9 cellular contexts compared by ENCODE assay signal in the genomic region with DNA sequence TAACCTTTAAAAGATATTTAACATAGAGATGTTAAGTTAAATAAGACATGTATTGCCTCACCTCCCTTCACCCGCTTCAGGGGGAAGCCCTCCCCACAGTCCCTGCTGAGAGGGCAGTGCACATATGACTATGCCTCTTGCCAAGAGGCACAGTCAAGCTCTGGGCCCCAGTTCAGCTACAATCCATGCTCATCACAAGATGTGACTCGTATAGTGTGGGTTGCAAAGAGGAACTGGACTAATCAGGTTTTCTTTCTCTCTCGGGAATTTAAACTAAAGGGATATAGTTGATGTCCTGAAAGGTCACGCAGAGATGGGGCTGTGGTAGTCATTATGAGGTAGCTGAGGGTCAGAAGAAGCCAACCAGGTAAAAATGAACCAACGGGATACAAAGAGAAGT. TPM values are rescaled to one million over a fixed set of nuclear protein-coding genes. Genes with fewer than 3 reads are reported as not detected.
A peak's percentile ranks its signal among the peaks of the same experiment; 100 is the strongest.
DNase-seq lines count a peak whose midpoint lies in the region; ATAC-seq, FAIRE-seq and TF ChIP-seq lines count a peak whose summit lies in the region.
"Had no signal": no experiment of that assay in that cellular context is flagged by ENCODE, and none has a peak within 500 bp of the region (broad histone marks: within the 10 kb centered on the region; RNA-seq: fewer than 3 reads in every experiment).

No MANE protein-coding gene starts in this region.

- H3K27me3 ChIP-seq in CD4-positive, alpha-beta T cell (ENCODE audit: control insufficient read depth, insufficient read depth, low read length), result no peaks in the 10 kb centered on the region

- no peak overlapping the region for H3K4me3 Mint-ChIP-seq in activated CD8-positive, alpha-beta memory T cell treated with anti-CD3 and anti-CD28 coated beads, Interleukin-2, amount 10 ng/mL, durations not matched to agents 7 days and 5 days
- no peak overlapping the region for H3K4me3 Mint-ChIP-seq in CD4-positive, alpha-beta T cell

- peak overlapping the region; percentile 47 for H3K27ac Mint-ChIP-seq in activated CD8-positive, alpha-beta memory T cell treated with anti-CD3 and anti-CD28 coated beads, Interleukin-2, amount 10 ng/mL, durations not matched to agents 7 days and 5 days
- H3K27ac Mint-ChIP-seq in CD4-positive, alpha-beta T cell, result no peak overlapping the region

- FAIRE-seq in D721Med (lab: Jason Lieb, UNC), result no peak

- intact Hi-C loops in left cardiac atrium (cut with DNase I), result no loop called here
- intact Hi-C loops in CD4-positive, alpha-beta T cell (cut with DNase I, micrococcal nuclease), result no loop called here

- POLR2A ChIA-PET in CD4-positive, alpha-beta T cell (lab: Charles Lee), result interaction anchor here (0.5 kb wide), 1 partner anchor 669 kb away, joined by 4 read pairs; no protein-coding TSS in a partner anchor

- H3K9me3 Mint-ChIP-seq in activated CD8-positive, alpha-beta memory T cell treated with anti-CD3 and anti-CD28 coated beads, Interleukin-2, amount 10 ng/mL, durations not matched to agents 7 days and 5 days (ENCODE audit: low read depth), result no peaks in the 10 kb centered on the region
- no peaks in the 10 kb centered on the region for H3K9me3 Mint-ChIP-seq in CD4-positive, alpha-beta T cell

- CTCF ChIA-PET in activated CD8-positive, alpha-beta memory T cell treated with anti-CD3 and anti-CD28 coated beads, Interleukin-2, amount 10 ng/mL, durations not matched to agents 7 days and 5 days (lab: Charles Lee), result interaction anchor here (3.4 kb wide), 1 partner anchor 12 kb away, joined by 12 read pairs; no protein-coding TSS in a partner anchor
- CTCF ChIA-PET in CD4-positive, alpha-beta T cell (lab: Charles Lee), result no interaction called here

- DNase-seq in activated CD8-positive, alpha-beta memory T cell treated with anti-CD3 and anti-CD28 coated beads, Interleukin-2, amount 10 ng/mL, durations not matched to agents 7 days and 5 days, result peak; percentile 58
- DNase-seq in activated CD8-positive, alpha-beta memory T cell treated with anti-CD3 and anti-CD28 coated beads for 24 hours, result no peak
- DNase-seq in OCI-M1 (lab: John Stamatoyannopoulos, UW), result peak; percentile 48
- no peak for DNase-seq in left cardiac atrium
- no peak for DNase-seq in SHP77 treated with DMSO at 0.1 percent for 48 hours (lab: John Stamatoyannopoulos, UW)
- no peak for DNase-seq in D721Med (ENCODE audit: insufficient read length, low spot score)
- DNase-seq in CD4-positive, alpha-beta T cell, result no peak

- ATAC-seq in activated CD8-positive, alpha-beta memory T cell treated with anti-CD3 and anti-CD28 coated beads, Interleukin-2, amount 10 ng/mL, durations not matched to agents 7 days and 5 days, result peak; percentile 75
- peak; percentile 100 for ATAC-seq in HG02759 (IDR thresholded peaks at IDR 0.05; ENCODE audit: unreplicated experiment)
- peak; percentile 59 to 63 for ATAC-seq in left cardiac atrium
- ATAC-seq in CD4-positive, alpha-beta T cell (ENCODE audit: poor library complexity), result no peak

- H3K27ac ChIP-seq in CD4-positive, alpha-beta T cell (ENCODE audit: low read depth, low read length), result no peak overlapping the region
- H3K27ac ChIP-seq: C4-2B had no signal

- H3K4me1 Mint-ChIP-seq in activated CD8-positive, alpha-beta memory T cell treated with anti-CD3 and anti-CD28 coated beads, Interleukin-2, amount 10 ng/mL, durations not matched to agents 7 days and 5 days, result peaks cover 11% of the 10 kb centered on the region
- no peaks in the 10 kb centered on the region for H3K4me1 Mint-ChIP-seq in CD4-positive, alpha-beta T cell (ENCODE audit: low read depth)

- no peaks in the 10 kb centered on the region for H3K9me3 ChIP-seq in CD4-positive, alpha-beta T cell (ENCODE audit: control insufficient read depth, low read length)

- peaks cover 16% of the 10 kb centered on the region for H3K36me3 Mint-ChIP-seq in activated CD8-positive, alpha-beta memory T cell treated with anti-CD3 and anti-CD28 coated beads, Interleukin-2, amount 10 ng/mL, durations not matched to agents 7 days and 5 days
- H3K36me3 Mint-ChIP-seq in CD4-positive, alpha-beta T cell (ENCODE audit: low read depth), result peaks cover 26% of the 10 kb centered on the region

- no peak for TF ChIP-seq CTCF in D721Med (IDR thresholded peaks at IDR 0.05; ENCODE audit: insufficient read depth, missing control alignments)
- no peak for TF ChIP-seq CTCF in CD4-positive, alpha-beta T cell (IDR thresholded peaks at IDR 0.05)

- H3K27me3 Mint-ChIP-seq in activated CD8-positive, alpha-beta memory T cell treated with anti-CD3 and anti-CD28 coated beads, Interleukin-2, amount 10 ng/mL, durations not matched to agents 7 days and 5 days, result no peaks in the 10 kb centered on the region
- H3K27me3 Mint-ChIP-seq in CD4-positive, alpha-beta T cell, result no peaks in the 10 kb centered on the region

RNA-seq across cellular contexts. Expression of gene LYST, which starts 35.6 kb away (rescaled TPM):
- 100 to 1,000 TPM in 1 of 2 experiments, 10 to 100 TPM in 1; 64.9 to 131 TPM for total RNA-seq in activated CD8-positive, alpha-beta memory T cell treated with anti-CD3 and anti-CD28 coated beads, Interleukin-2, amount 10 ng/mL, durations not matched to agents 7 days and 5 days
- total RNA-seq in left cardiac atrium, result 10 to 100 TPM; 10.7 to 16.2 TPM
- total RNA-seq in CD4-positive, alpha-beta T cell, result 10 to 100 TPM; 24.9 to 26.8 TPM

Comparison
In these comparisons a context has a peak if more than half of its experiments do, and no peak if none do; other contexts are left out.
1. DNase-seq: peak in activated CD8-positive, alpha-beta memory T cell treated with anti-CD3 and anti-CD28 coated beads, Interleukin-2, amount 10 ng/mL, durations not matched to agents 7 days and 5 days (single experiment) and OCI-M1 (single experiment); none in activated CD8-positive, alpha-beta memory T cell treated with anti-CD3 and anti-CD28 coated beads for 24 hours (single experiment), left cardiac atrium (single experiment), SHP77 treated with DMSO at 0.1 percent for 48 hours (single experiment), D721Med (single experiment) and CD4-positive, alpha-beta T cell (0 of 10).